ENCODE assay signal across 8 cellular contexts in the genomic region with DNA sequence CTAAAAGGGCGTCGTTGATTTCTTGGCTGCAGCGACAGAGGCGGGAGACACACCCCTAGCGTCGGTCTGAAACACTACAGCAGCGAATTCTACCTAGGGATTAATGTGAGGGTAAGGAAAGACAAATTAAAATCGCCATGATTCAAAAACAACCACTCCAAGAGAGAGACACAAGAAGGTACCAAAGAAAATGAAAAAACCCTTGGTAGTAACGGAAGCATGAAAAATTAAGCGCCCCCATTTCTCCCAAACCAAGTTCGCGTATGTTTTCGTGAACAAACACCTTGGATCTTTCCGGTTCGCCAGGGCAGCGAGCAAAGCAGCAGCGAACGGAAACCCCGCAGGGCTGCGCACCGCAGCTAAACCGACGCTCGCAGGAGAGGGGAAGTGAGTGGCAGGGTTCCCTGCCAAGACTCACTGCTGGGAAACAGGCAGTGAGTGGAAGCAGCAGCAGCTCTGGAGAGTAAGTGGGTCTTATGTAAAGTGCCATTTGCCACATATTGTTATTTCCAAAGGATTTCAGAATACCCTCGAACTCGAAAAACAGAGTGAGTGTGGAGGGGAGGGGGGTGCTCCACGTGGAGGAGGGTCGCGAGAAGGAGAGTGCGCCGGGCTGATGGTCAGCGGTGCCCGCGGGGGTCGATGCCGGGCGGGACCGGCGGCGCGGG. TPM values are rescaled to one million over a fixed set of nuclear protein-coding genes. Genes with fewer than 3 reads are reported as not detected.
DNase-seq lines count a peak whose midpoint lies in the region; TF ChIP-seq lines count a peak whose summit lies in the region.

No MANE protein-coding gene starts in this region.

- no peak overlapping the region for H2AK5ac ChIP-seq in H9 (ENCODE audit: insufficient read length, low read length)
- H2AK5ac ChIP-seq in neuronal stem cell (ENCODE audit: low read depth, low read length) = no peak overlapping the region

- H4K20me1 ChIP-seq in H9 (ENCODE audit: control insufficient read depth, insufficient read depth, insufficient read length) = no peaks in the 10 kb centered on the region

- no CpG with 5 or more reads among the region's 41 CpGs for WGBS in H9 (ENCODE audit: extremely low coverage, insufficient read length, low lambda C conversion rate)
- WGBS in neuronal stem cell (ENCODE audit: extremely low coverage in 2 of 2, insufficient read length in 2 of 2, insufficient replicate concordance in 1 of 2), 2 donors = no CpG with 5 or more reads among the region's 41 CpGs

- H3K9ac ChIP-seq in ES-I3 (ENCODE audit: low read depth, low read length) (peak overlapping the region; percentile 96), H9 (ENCODE audit: extremely low read depth, insufficient read length, low read length) (peak overlapping the region; percentile 87), neuronal stem cell (ENCODE audit: low read depth, low read length, poor library complexity) (peak overlapping the region; percentile 89)

- H3K79me1 ChIP-seq in H9 (ENCODE audit: insufficient read depth, low read depth, low read length, poor library complexity, severe bottlenecking) (no peaks in the 10 kb centered on the region), neuronal stem cell (ENCODE audit: low read depth, low read length) (peaks cover 7% of the 10 kb centered on the region)

- H4K8ac ChIP-seq in H9 (replicated peaks; ENCODE audit: insufficient read length, low read depth, low read length) = no peak overlapping the region
- no peak overlapping the region for H4K8ac ChIP-seq in neuronal stem cell (ENCODE audit: low read depth, low read length)

- peak overlapping the region; percentile 96 to 99 for H3K4me3 ChIP-seq in foreskin fibroblast (ENCODE audit: low read depth in 1 of 2, low read length in 2 of 2)
- peak overlapping the region; percentile 90 to 93 for H3K4me3 ChIP-seq in neuronal stem cell (ENCODE audit: low read length in 2 of 2)

- H3K4me2 ChIP-seq in H9 (ENCODE audit: insufficient read depth, insufficient read length, low read length) (peak overlapping the region; percentile 81), neuronal stem cell (ENCODE audit: insufficient read depth, low read length, poor library complexity, severe bottlenecking) (peak overlapping the region; percentile 61)

- H3K9me3 Mint-ChIP-seq in H9 = peaks cover 0 to 3% of the 10 kb centered on the region in 2 experiments; a peak in 1 of 5 replicates

- DNase-seq in H9 (peak; percentile 70), M059J (ENCODE audit: low read depth) (peak; percentile 78), SHP77 (lab: John Stamatoyannopoulos, UW) (peak; percentile 61 to 68), activated gamma-delta T cell treated with Interleukin-2 at 50 U/mL for 16 hours (peak; percentile 71), foreskin fibroblast (peak; percentile 65 to 87), neuronal stem cell (ENCODE audit: low spot score) (peak; percentile 69), superior temporal gyrus (ENCODE audit: extremely low spot score) (peak; percentile 82)

- no peaks in the 10 kb centered on the region for H3K9me3 ChIP-seq in ES-I3 (ENCODE audit: control insufficient read depth, insufficient read depth, low read length)
- no peaks in the 10 kb centered on the region for H3K9me3 ChIP-seq in H9 (ENCODE audit: control insufficient read depth, low read depth, low read length)
- H3K9me3 ChIP-seq in neuronal stem cell (replicated peaks in 1 of 2; ENCODE audit: control insufficient read depth in 2 of 2, insufficient read depth in 1 of 2, low read depth in 1 of 2, low read length in 2 of 2) = no peaks in the 10 kb centered on the region

- H3K27me3 ChIP-seq in H9 (ENCODE audit: insufficient read depth, low read length) (no peaks in the 10 kb centered on the region), neuronal stem cell (ENCODE audit: control insufficient read depth in 3 of 3, insufficient read depth in 3 of 3, low read depth in 1 of 3, low read length in 3 of 3) (no peaks in the 10 kb centered on the region)

- H2AFZ ChIP-seq in H9 (ENCODE audit: low read length) = no peak overlapping the region
- H2AFZ ChIP-seq in neuronal stem cell (ENCODE audit: low read length) = peak overlapping the region; percentile 48

- no peak overlapping the region for H2BK20ac ChIP-seq in H9 (ENCODE audit: low read depth, low read length, poor library complexity, severe bottlenecking)

- peak overlapping the region; percentile 62 for H3K14ac ChIP-seq in H9 (ENCODE audit: insufficient read depth, low read length)
- no peak overlapping the region for H3K14ac ChIP-seq in neuronal stem cell (ENCODE audit: low read length)

- H4K5ac ChIP-seq in H9 (ENCODE audit: insufficient read length, low read depth, low read length) = no peak overlapping the region

- no peak overlapping the region for H4K91ac ChIP-seq in H9 (ENCODE audit: insufficient read length, low read depth, low read length)
- no peak overlapping the region for H4K91ac ChIP-seq in neuronal stem cell (ENCODE audit: low read depth, low read length, poor library complexity)

- H3T11ph ChIP-seq in H9 (ENCODE audit: low read length) = no peak overlapping the region

- H3K36me3 ChIP-seq in ES-I3 (ENCODE audit: insufficient read depth, low read length) (no peaks in the 10 kb centered on the region), neuronal stem cell (replicated peaks in 1 of 2; ENCODE audit: control insufficient read depth in 2 of 2, insufficient read depth in 2 of 2, low read length in 2 of 2) (peaks cover 0 to 13% of the 10 kb centered on the region in 2 donors)

- H3K4ac ChIP-seq in H9 (ENCODE audit: low read depth, low read length) = no peak overlapping the region; the same call in 1 of the 2 replicates
- H3K4ac ChIP-seq in neuronal stem cell (ENCODE audit: low read length) = no peak overlapping the region

- H3K4me1 ChIP-seq in ES-I3 (ENCODE audit: insufficient read depth, low read length) (peaks cover 17% of the 10 kb centered on the region; the same call in 1 of the 2 replicates), H9 (ENCODE audit: insufficient read depth, low read length) (peaks cover 5% of the 10 kb centered on the region; the same call in 1 of the 2 replicates), neuronal stem cell (ENCODE audit: control insufficient read depth in 2 of 2, insufficient read depth in 1 of 2, low read depth in 1 of 2, low read length in 2 of 2) (peaks cover 11 to 30% of the 10 kb centered on the region in 2 donors)

- peaks cover 20 to 22% of the 10 kb centered on the region in 2 experiments for H3K4me1 Mint-ChIP-seq in H9

- no peaks in the 10 kb centered on the region for H3K27me3 Mint-ChIP-seq in H9 (ENCODE audit: low read depth)

- peaks cover 12% of the 10 kb centered on the region for H3K23me2 ChIP-seq in H9 (ENCODE audit: insufficient read length, low read depth, low read length, poor library complexity, severe bottlenecking)

- H3K79me2 ChIP-seq in H9 (ENCODE audit: insufficient read depth, low read length) = peaks cover 41% of the 10 kb centered on the region

- H3K27ac ChIP-seq in H9 (ENCODE audit: insufficient read length, low read depth, low read length) (peak overlapping the region; percentile 55), neuronal stem cell (replicated peaks; ENCODE audit: low read length) (peak overlapping the region; percentile 98)

- H2BK12ac ChIP-seq in H9 (ENCODE audit: insufficient read length, low read depth, low read length) (no peak overlapping the region), neuronal stem cell (ENCODE audit: low read length) (peak overlapping the region; percentile 18)

- peak overlapping the region; percentile 83 to 98 (median 98) for H3K27ac Mint-ChIP-seq in H9

- H2BK5ac ChIP-seq in H9 (ENCODE audit: insufficient read length, low read length) (no peak overlapping the region), neuronal stem cell (ENCODE audit: low read length) (peak overlapping the region; percentile 83)

- H2BK15ac ChIP-seq in H9 (ENCODE audit: low read depth, low read length) = no peak overlapping the region
- H2BK15ac ChIP-seq in neuronal stem cell (ENCODE audit: low read length) = no peak overlapping the region

- peak overlapping the region; percentile 87 for H3K18ac ChIP-seq in H9 (ENCODE audit: insufficient read length, low read depth, low read length)
- peak overlapping the region; percentile 49 for H3K18ac ChIP-seq in neuronal stem cell (ENCODE audit: low read length)

- peaks cover 0 to 5% (median 2%) of the 10 kb centered on the region in 3 experiments; a peak in 2 of 7 replicates for H3K36me3 Mint-ChIP-seq in H9 (ENCODE audit: insufficient read depth in 1 of 3, low read depth in 3 of 3)

- no peak overlapping the region for H2BK120ac ChIP-seq in H9 (ENCODE audit: low read depth, low read length, poor library complexity, severe bottlenecking)
- no peak overlapping the region for H2BK120ac ChIP-seq in neuronal stem cell (ENCODE audit: low read depth, low read length)

- no peak overlapping the region for H3K56ac ChIP-seq in H9 (ENCODE audit: insufficient read length, low read depth, low read length)

- H3K23ac ChIP-seq in H9 (ENCODE audit: insufficient read length, low read depth, low read length) (no peak overlapping the region), neuronal stem cell (ENCODE audit: low read depth, low read length, poor library complexity) (peak overlapping the region; percentile 80)

- TF ChIP-seq CTCF in H9 (conservative IDR thresholded peaks at IDR 0.05) (peak; percentile 71), foreskin fibroblast (IDR thresholded peaks at IDR 0.05; ENCODE audit: low read depth, low read length) (peak; percentile 61)

- peak overlapping the region; percentile 94 to 97 for H3K4me3 Mint-ChIP-seq in H9

RNA-seq across cellular contexts. Expression of a gene that starts 1.0 kb away (rescaled TPM):
- total RNA-seq in H9 (2021) = 71.8 and 74.2 TPM in 2 replicates
- total RNA-seq in M059J (2014; rRNA removed; shearing (Covaris generic)) = 25.8 and 30.8 TPM in 2 replicates
- 24.6 TPM for polyA plus RNA-seq in neuronal stem cell (2013, experiment 1 of 2)
- polyA plus RNA-seq in neuronal stem cell (2013, experiment 2 of 2) = 25.2 TPM

Comparison
In these comparisons a context has a peak if more than half of its experiments do, and no peak if none do; other contexts are left out.
1. Peak in every context shown above with its lines: DNase-seq, H3K4me3 ChIP-seq and H3K27ac ChIP-seq.